Comparison of ENCODE assay signal across 20 cellular contexts in the genomic region with DNA sequence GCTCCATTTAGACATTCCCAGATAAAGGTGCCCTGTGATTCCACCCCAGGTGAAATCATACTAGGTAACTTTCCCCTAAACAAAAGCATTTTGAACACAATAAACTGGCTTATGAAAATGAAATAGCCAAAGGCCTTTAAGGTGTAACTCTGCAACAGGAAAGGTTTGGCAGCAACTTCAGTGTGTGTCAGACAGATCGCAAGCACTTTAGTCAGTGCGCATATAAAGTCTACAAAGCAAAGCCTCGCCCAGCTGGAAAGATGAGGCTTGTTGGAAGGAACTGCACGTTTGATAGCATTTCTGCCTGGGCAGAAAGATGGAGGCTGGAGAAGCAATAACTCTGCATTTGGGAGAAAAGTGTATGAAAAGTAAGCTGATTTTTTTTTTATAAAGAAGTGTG. TPM values are rescaled to one million over a fixed set of nuclear protein-coding genes. Genes with fewer than 3 reads are reported as not detected.
DNase-seq lines count a peak whose midpoint lies in the region; ATAC-seq and TF ChIP-seq lines count a peak whose summit lies in the region.
"Had no signal": no experiment of that assay in that cellular context is flagged by ENCODE, and none has a peak within 500 bp of the region (broad histone marks: within the 10 kb centered on the region; RNA-seq: fewer than 3 reads in every experiment).

No MANE protein-coding gene starts in this region.

- H3K4me3 ChIP-seq in PC-3 (ENCODE audit: low read length) (no peak overlapping the region), epithelial cell of esophagus (ENCODE audit: low read length) (no peak overlapping the region), hepatocyte (no peak overlapping the region), neural progenitor cell (no peak overlapping the region)

- TF ChIP-seq CTCF in PC-3 (conservative IDR thresholded peaks at IDR 0.05; ENCODE audit: low read depth, low read length) (no peak), epithelial cell of esophagus (IDR thresholded peaks at IDR 0.05; ENCODE audit: insufficient read depth, low read depth, low read length, missing control alignments) (no peak), hepatocyte (IDR thresholded peaks at IDR 0.05; ENCODE audit: poor library complexity) (no peak), neural progenitor cell (IDR thresholded peaks at IDR 0.05) (no peak)

- ATAC-seq in PC-3: peak; percentile 94

- H3K36me3 ChIP-seq in PC-3 (ENCODE audit: low read depth, low read length) (no peaks in the 10 kb centered on the region), hepatocyte (replicated peaks; ENCODE audit: insufficient read depth, low read depth) (no peaks in the 10 kb centered on the region), neural progenitor cell (no peaks in the 10 kb centered on the region)

- intact Hi-C loops in PC-3 (cut with micrococcal nuclease): loop anchor here (2.0 kb wide), 1 partner anchor 137 kb away; no protein-coding TSS in a partner anchor

- H3K9me2 ChIP-seq in PC-3 (replicated peaks; ENCODE audit: low read length) (no peaks in the 10 kb centered on the region), hepatocyte (replicated peaks; ENCODE audit: insufficient read depth) (no peaks in the 10 kb centered on the region)

- H3K9ac ChIP-seq in PC-3 (ENCODE audit: low read length) (no peak overlapping the region), neural progenitor cell (no peak overlapping the region)

- no peak overlapping the region for H3K4me3 Mint-ChIP-seq in neural progenitor cell
- H3K4me3 Mint-ChIP-seq: B cell, H9, IgD-negative memory B cell had no signal

- no peaks in the 10 kb centered on the region for H3K79me2 ChIP-seq in PC-3 (ENCODE audit: low read length)
- peaks cover 14% of the 10 kb centered on the region for H3K79me2 ChIP-seq in hepatocyte
- H3K79me2 ChIP-seq in neural progenitor cell (ENCODE audit: low read depth): no peaks in the 10 kb centered on the region

- H3K9me3 ChIP-seq in PC-3 (ENCODE audit: low read length) (no peaks in the 10 kb centered on the region), hepatocyte (ENCODE audit: low read depth) (no peaks in the 10 kb centered on the region), neural progenitor cell (ENCODE audit: low read depth) (no peaks in the 10 kb centered on the region)

- 72% methylated on average over 4 of the region's 4 CpGs for WGBS in hepatocyte (ENCODE audit: low lambda C conversion rate, missing lambda C conversion rate)

- H3K36me3 Mint-ChIP-seq in neural progenitor cell: no peaks in the 10 kb centered on the region
- H3K36me3 Mint-ChIP-seq: IgD-negative memory B cell had no signal

- H3K9me3 Mint-ChIP-seq in neural progenitor cell: no peaks in the 10 kb centered on the region
- H3K9me3 Mint-ChIP-seq: H9 had no signal

- H3F3A ChIP-seq in PC-3 (ENCODE audit: low read length, unreplicated experiment): no peaks in the 10 kb centered on the region
- peaks cover 12% of the 10 kb centered on the region for H3F3A ChIP-seq in neural progenitor cell (ENCODE audit: low read depth)

- H4K20me1 ChIP-seq in PC-3 (ENCODE audit: low read length) (no peaks in the 10 kb centered on the region), hepatocyte (ENCODE audit: insufficient read depth, poor library complexity, severe bottlenecking) (no peaks in the 10 kb centered on the region), neural progenitor cell (ENCODE audit: low read depth) (no peaks in the 10 kb centered on the region)

- no peak overlapping the region for H2AFZ ChIP-seq in PC-3 (ENCODE audit: low read length)
- H2AFZ ChIP-seq in hepatocyte: no peak overlapping the region
- no peak overlapping the region for H2AFZ ChIP-seq in neural progenitor cell (replicated peaks)

- no peaks in the 10 kb centered on the region for H3K27me3 ChIP-seq in PC-3 (ENCODE audit: low read length)
- no peaks in the 10 kb centered on the region for H3K27me3 ChIP-seq in hepatocyte
- H3K27me3 ChIP-seq in neural progenitor cell: no peaks in the 10 kb centered on the region

- no peak overlapping the region for H3K27ac Mint-ChIP-seq in neural progenitor cell
- H3K27ac Mint-ChIP-seq: B cell, IgD-negative memory B cell had no signal

- no TSS peak for BruUV-seq in PC-3 (replicated peaks; lab: Mats Ljungman, UMichigan)

- no peaks in the 10 kb centered on the region for H3K4me1 Mint-ChIP-seq in neural progenitor cell

- H3K27ac ChIP-seq in PC-3 (ENCODE audit: low read length) (peak overlapping the region; percentile 65), hepatocyte (peak overlapping the region; percentile 31), neural progenitor cell (no peak overlapping the region)

- POLR2A ChIA-PET in PC-3 (lab: Charles Lee; ENCODE audit: unreplicated experiment): no interaction called here

- H3K27me3 Mint-ChIP-seq in neural progenitor cell (ENCODE audit: insufficient read depth, low read depth): peaks cover 2% of the 10 kb centered on the region
- H3K27me3 Mint-ChIP-seq: B cell, IgD-negative memory B cell had no signal

- CTCF ChIA-PET in PC-3 (lab: Charles Lee): no interaction called here

- DNase-seq in PC-3: peak; percentile 51
- DNase-seq in epithelial cell of esophagus (ENCODE audit: low read depth): peak; percentile 90
- no peak for DNase-seq in hepatocyte (ENCODE audit: low spot score)
- no peak for DNase-seq in neural progenitor cell (ENCODE audit: low spot score)
- DNase-seq in DMS153 treated with DMSO at 0.1 percent for 48 hours (lab: John Stamatoyannopoulos, UW; ENCODE audit: unreplicated experiment): no peak
- no peak for DNase-seq in NAMALWA (ENCODE audit: low spot score)
- no peak for DNase-seq in activated CD4-positive, alpha-beta T cell treated with anti-CD3 and anti-CD28 coated beads, Interleukin-2, amount 50 U/mL, for 1 hour
- no peak for DNase-seq in GOT3 (lab: John Stamatoyannopoulos, UW)
- DNase-seq: GDM1; Karpas-422; MM.1S; NCI-H1105 treated with DMSO at 0.1 percent for 48 hours; NCI-H1694; NCI-H510A; NCI-H748 treated with DMSO at 0.1 percent for 48 hours; NK-92 treated with Interleukin-12 subunit alpha and Interleukin-12 subunit beta, amount 100 ng/mL, for 24 hours; SHP77 treated with DMSO at 0.1 percent for 48 hours had no signal

- H3K4me2 ChIP-seq in PC-3 (ENCODE audit: low read length): peak overlapping the region; percentile 22; the same call in 1 of the 2 replicates
- H3K4me2 ChIP-seq in hepatocyte: no peak overlapping the region
- peak overlapping the region; percentile 53 for H3K4me2 ChIP-seq in neural progenitor cell

- peaks cover 31% of the 10 kb centered on the region for H3K4me1 ChIP-seq in PC-3 (ENCODE audit: insufficient read depth, low read length)
- H3K4me1 ChIP-seq in hepatocyte (ENCODE audit: insufficient read depth): peaks cover 13% of the 10 kb centered on the region
- H3K4me1 ChIP-seq in neural progenitor cell: peaks cover 24% of the 10 kb centered on the region

RNA-seq across cellular contexts. Expression of a gene that starts 57.9 kb away (rescaled TPM):
- total RNA-seq in PC-3 (2014; rRNA removed): 0.46 and 1.8 TPM in 2 replicates
- total RNA-seq in hepatocyte: 21.1 and 30.3 TPM in 2 replicates
- 8.5 TPM in 2 replicates for polyA plus RNA-seq in hepatocyte
- 10.7 and 11.5 TPM in 2 replicates for total RNA-seq in neural progenitor cell (ENCODE audit: low replicate concordance)

Comparison
In these comparisons a context has a peak if more than half of its experiments do, and no peak if none do; other contexts are left out.
1. DNase-seq: peak in PC-3 (single experiment) and epithelial cell of esophagus (single experiment); none in hepatocyte (single experiment), neural progenitor cell (single experiment), DMS153 treated with DMSO at 0.1 percent for 48 hours (single experiment), NAMALWA (single experiment), activated CD4-positive, alpha-beta T cell treated with anti-CD3 and anti-CD28 coated beads, Interleukin-2, amount 50 U/mL, for 1 hour (single experiment) and GOT3 (single experiment).